In the genomic region with DNA sequence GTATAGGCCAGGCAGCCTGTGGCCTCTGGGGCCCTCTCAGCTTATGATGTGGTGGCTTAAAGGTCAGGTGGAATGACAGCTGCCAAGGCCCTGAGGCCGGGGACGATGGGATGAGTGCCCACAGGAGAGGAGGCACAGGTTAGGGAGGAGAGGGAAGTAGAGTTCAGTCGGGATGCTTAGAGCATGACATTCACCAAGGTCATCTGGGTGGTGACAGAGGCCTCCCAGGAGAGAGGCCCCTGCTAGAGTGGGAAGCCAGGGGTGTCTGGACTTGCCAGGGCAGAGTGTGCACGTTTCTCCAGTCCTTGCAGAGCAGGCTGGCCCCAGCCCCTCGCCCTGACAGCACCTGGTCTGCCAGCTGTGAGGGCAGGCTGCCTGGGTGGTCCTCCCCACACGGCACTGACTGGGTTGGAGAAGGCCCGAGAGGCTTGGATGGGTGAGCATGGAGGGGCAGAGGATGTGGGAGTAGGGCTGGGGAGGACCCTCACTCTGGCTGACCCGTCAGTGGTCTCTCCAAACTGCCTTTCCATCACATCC, we compare ENCODE assay signal across 29 cellular contexts. TPM values are rescaled to one million over a fixed set of nuclear protein-coding genes. Genes with fewer than 3 reads are reported as not detected.
DNase-seq lines count a peak whose midpoint lies in the region; ATAC-seq and TF ChIP-seq lines count a peak whose summit lies in the region.
"Had no signal": no experiment of that assay in that cellular context is flagged by ENCODE, and none has a peak within 500 bp of the region (broad histone marks: within the 10 kb centered on the region; RNA-seq: fewer than 3 reads in every experiment).

No MANE protein-coding gene starts in this region.

- H3K36me3 Mint-ChIP-seq in activated naive CD8-positive, alpha-beta T cell treated with anti-CD3 and anti-CD28 coated beads, Interleukin-2, amount 10 ng/mL, durations not matched to agents 7 days and 5 days, result peaks cover 7% of the 10 kb centered on the region
- H3K36me3 Mint-ChIP-seq in activated naive CD8-positive, alpha-beta T cell treated with anti-CD3 and anti-CD28 coated beads for 36 hours, result no peaks in the 10 kb centered on the region
- H3K36me3 Mint-ChIP-seq: naive B cell had no signal

- H3K9me3 ChIP-seq in spleen, result no peaks in the 10 kb centered on the region
- H3K9me3 ChIP-seq: breast epithelium, esophagus squamous epithelium, left lung, testis, vagina had no signal

- 80 to 86% (median 84%) methylated on average over 7 to 8 of the region's 8 CpGs for WGBS in spleen, 5 donors

- TF ChIP-seq CTCF in spleen (IDR thresholded peaks at IDR 0.05 in 8 of 11, conservative IDR thresholded peaks at IDR 0.05 in 3 of 11), result no peak

- no peak overlapping the region for H3K4me3 ChIP-seq in spleen
- H3K4me3 ChIP-seq: breast epithelium, coronary artery, esophagus squamous epithelium, left lung, smooth muscle cell, testis, vagina had no signal

- DNase-seq in activated naive CD8-positive, alpha-beta T cell treated with anti-CD3 and anti-CD28 coated beads, Interleukin-2, amount 10 ng/mL, durations not matched to agents 7 days and 5 days, result no peak
- no peak for DNase-seq in activated naive CD8-positive, alpha-beta T cell treated with anti-CD3 and anti-CD28 coated beads for 36 hours
- DNase-seq in RPMI7951 (ENCODE audit: low read depth), result peak; percentile 44
- DNase-seq in left kidney (ENCODE audit: low read depth, low spot score), result peak; percentile 47
- no peak for DNase-seq in substantia nigra (lab: John Stamatoyannopoulos, UW)
- DNase-seq in NCI-H2227 (lab: John Stamatoyannopoulos, UW; ENCODE audit: unreplicated experiment), result no peak
- DNase-seq in spleen, result no peak
- DNase-seq: activated CD8-positive, alpha-beta memory T cell treated with anti-CD3 and anti-CD28 coated beads, Interleukin-2, amount 50 U/mL, for 4 hours; CD4-positive, alpha-beta T cell; esophagus squamous epithelium; H9; naive B cell; NCI-H1048; NCI-H1930; NCI-H446; OCI-M1; Right ventricle myocardium superior; testis had no signal

- H3K27ac Mint-ChIP-seq in activated naive CD8-positive, alpha-beta T cell treated with anti-CD3 and anti-CD28 coated beads, Interleukin-2, amount 10 ng/mL, durations not matched to agents 7 days and 5 days, result peak overlapping the region; percentile 79
- H3K27ac Mint-ChIP-seq in activated naive CD8-positive, alpha-beta T cell treated with anti-CD3 and anti-CD28 coated beads for 36 hours, result no peak overlapping the region
- H3K27ac Mint-ChIP-seq: CD4-positive, alpha-beta T cell; H9; naive B cell had no signal

- ATAC-seq in activated naive CD8-positive, alpha-beta T cell treated with anti-CD3 and anti-CD28 coated beads, Interleukin-2, amount 10 ng/mL, durations not matched to agents 7 days and 5 days (ENCODE audit: low read depth), result no peak
- ATAC-seq: left lung had no signal

- H3K27ac ChIP-seq in substantia nigra (ENCODE audit: low read depth, low read length, poor library complexity, severe bottlenecking), result no peak overlapping the region
- no peak overlapping the region for H3K27ac ChIP-seq in spleen
- H3K27ac ChIP-seq: breast epithelium, coronary artery, esophagus squamous epithelium, left lung, testis, vagina had no signal

- H3K27me3 Mint-ChIP-seq in activated naive CD8-positive, alpha-beta T cell treated with anti-CD3 and anti-CD28 coated beads, Interleukin-2, amount 10 ng/mL, durations not matched to agents 7 days and 5 days, result no peaks in the 10 kb centered on the region
- H3K27me3 Mint-ChIP-seq in activated naive CD8-positive, alpha-beta T cell treated with anti-CD3 and anti-CD28 coated beads for 36 hours, result no peaks in the 10 kb centered on the region
- H3K27me3 Mint-ChIP-seq: CD4-positive, alpha-beta T cell had no signal

- H3K4me3 Mint-ChIP-seq in activated naive CD8-positive, alpha-beta T cell treated with anti-CD3 and anti-CD28 coated beads, Interleukin-2, amount 10 ng/mL, durations not matched to agents 7 days and 5 days, result peak overlapping the region; percentile 47
- no peak overlapping the region for H3K4me3 Mint-ChIP-seq in activated naive CD8-positive, alpha-beta T cell treated with anti-CD3 and anti-CD28 coated beads for 36 hours
- H3K4me3 Mint-ChIP-seq: CD4-positive, alpha-beta T cell; H9; naive B cell had no signal

- no peak for TF ChIP-seq POLR2A in spleen (IDR thresholded peaks at IDR 0.05)

- no peaks in the 10 kb centered on the region for H3K9me3 Mint-ChIP-seq in activated naive CD8-positive, alpha-beta T cell treated with anti-CD3 and anti-CD28 coated beads, Interleukin-2, amount 10 ng/mL, durations not matched to agents 7 days and 5 days
- H3K9me3 Mint-ChIP-seq in activated naive CD8-positive, alpha-beta T cell treated with anti-CD3 and anti-CD28 coated beads for 36 hours, result no peaks in the 10 kb centered on the region
- H3K9me3 Mint-ChIP-seq: CD4-positive, alpha-beta T cell; H9; naive B cell had no signal

- peaks cover 34% of the 10 kb centered on the region for H3K4me1 Mint-ChIP-seq in activated naive CD8-positive, alpha-beta T cell treated with anti-CD3 and anti-CD28 coated beads, Interleukin-2, amount 10 ng/mL, durations not matched to agents 7 days and 5 days
- peaks cover 9% of the 10 kb centered on the region for H3K4me1 Mint-ChIP-seq in activated naive CD8-positive, alpha-beta T cell treated with anti-CD3 and anti-CD28 coated beads for 36 hours

- intact Hi-C loops in spleen (cut with DNase I; ENCODE audit: low total_unique reads), result no loop called here

- POLR2A ChIA-PET in activated naive CD8-positive, alpha-beta T cell treated with anti-CD3 and anti-CD28 coated beads, Interleukin-2, amount 10 ng/mL, durations not matched to agents 7 days and 5 days (lab: Charles Lee), result interaction anchor here (0.9 to 1.0 kb wide), 2 partner anchors 9 to 11 kb away, joined by 3 to 6 read pairs; no protein-coding TSS in a partner anchor

- no peaks in the 10 kb centered on the region for H3K27me3 ChIP-seq in spleen (replicated peaks in 1 of 7)
- H3K27me3 ChIP-seq: breast epithelium, testis, vagina had no signal

- no peaks in the 10 kb centered on the region for H3K36me3 ChIP-seq in spleen
- H3K36me3 ChIP-seq: breast epithelium, esophagus squamous epithelium, left lung, vagina had no signal

- H3K4me1 ChIP-seq in spleen, result peaks cover 0 to 34% (median 15%) of the 10 kb centered on the region in 6 donors

RNA-seq across cellular contexts. Expression of gene CALHM1, which starts 1.5 kb away (rescaled TPM):
- under 1 TPM; 0.74 to 0.94 TPM for total RNA-seq in activated naive CD8-positive, alpha-beta T cell treated with anti-CD3 and anti-CD28 coated beads, Interleukin-2, amount 10 ng/mL, durations not matched to agents 7 days and 5 days
- total RNA-seq in activated naive CD8-positive, alpha-beta T cell treated with anti-CD3 and anti-CD28 coated beads for 36 hours, result not detected
- total RNA-seq in RPMI7951 (2014; rRNA removed; shearing (Covaris generic)), result not detected in 2 replicates
- total RNA-seq in spleen, result under 1 TPM in 1 of 7 donors, not detected in 6; 0.52 TPM
- under 1 TPM in 2 of 3 donors, not detected in 1; 0.04 to 0.10 TPM for polyA plus RNA-seq in spleen
- total RNA-seq: breast epithelium; CD4-positive, alpha-beta T cell; esophagus squamous epithelium; frontal cortex; left lung; LHCN-M2; mesenteric fat pad; osteocyte; renal cortical epithelial cell; Right ventricle myocardium superior; smooth muscle cell; vagina had no signal
- polyA plus RNA-seq: adipose tissue had no signal

RNA-seq across cellular contexts. Expression of gene CALHM2, which starts 5.1 kb away (rescaled TPM):
- 100 to 1,000 TPM; 117 to 124 TPM for total RNA-seq in activated naive CD8-positive, alpha-beta T cell treated with anti-CD3 and anti-CD28 coated beads, Interleukin-2, amount 10 ng/mL, durations not matched to agents 7 days and 5 days
- total RNA-seq in activated naive CD8-positive, alpha-beta T cell treated with anti-CD3 and anti-CD28 coated beads for 36 hours, result 1 to 10 TPM; 4.5 to 4.8 TPM
- 1.9 and 3.1 TPM in 2 replicates for total RNA-seq in RPMI7951 (2014; rRNA removed; shearing (Covaris generic))
- total RNA-seq in spleen, result 10 to 100 TPM; 36.8 to 91.6 (median 68.6) TPM
- 10 to 100 TPM; 12.6 to 40.4 (median 23.3) TPM for polyA plus RNA-seq in spleen
- total RNA-seq: H9 had no signal

RNA-seq across cellular contexts. Expression of gene CALHM3, which starts 21.8 kb away (rescaled TPM):
- under 1 TPM; 0.17 to 0.67 TPM for total RNA-seq in activated naive CD8-positive, alpha-beta T cell treated with anti-CD3 and anti-CD28 coated beads, Interleukin-2, amount 10 ng/mL, durations not matched to agents 7 days and 5 days
- total RNA-seq in activated naive CD8-positive, alpha-beta T cell treated with anti-CD3 and anti-CD28 coated beads for 36 hours, result not detected
- total RNA-seq in RPMI7951 (2014; rRNA removed; shearing (Covaris generic)), result 6.8 and 8.2 TPM in 2 replicates
- not detected for total RNA-seq in spleen
- under 1 TPM in 1 of 3 donors, not detected in 2; 0.03 TPM for polyA plus RNA-seq in spleen
- total RNA-seq: breast epithelium; CD4-positive, alpha-beta T cell; esophagus squamous epithelium; frontal cortex; H9; LHCN-M2; mesenteric fat pad; osteocyte; Right ventricle myocardium superior; smooth muscle cell; vagina had no signal
- polyA plus RNA-seq: smooth muscle cell had no signal

RNA-seq across cellular contexts. Expression of gene NEURL1, which starts 36.3 kb away (rescaled TPM):
- total RNA-seq in activated naive CD8-positive, alpha-beta T cell treated with anti-CD3 and anti-CD28 coated beads, Interleukin-2, amount 10 ng/mL, durations not matched to agents 7 days and 5 days, result 1 to 10 TPM; 1.6 to 2.0 TPM
- total RNA-seq in activated naive CD8-positive, alpha-beta T cell treated with anti-CD3 and anti-CD28 coated beads for 36 hours, result 1 to 10 TPM; 3.1 to 3.2 TPM
- total RNA-seq in RPMI7951 (2014; rRNA removed; shearing (Covaris generic)), result not detected in 2 replicates
- 1 to 10 TPM in 6 of 7 donors, under 1 TPM in 1; 0.43 to 3.6 (median 2.4) TPM for total RNA-seq in spleen
- polyA plus RNA-seq in spleen, result 1 to 10 TPM in 2 of 3 donors, under 1 TPM in 1; 0.76 to 2.9 (median 1.4) TPM

Comparison
In these comparisons a context has a peak if more than half of its experiments do, and no peak if none do; other contexts are left out.
1. DNase-seq: peak in RPMI7951 (single experiment) and left kidney (single experiment); none in activated naive CD8-positive, alpha-beta T cell treated with anti-CD3 and anti-CD28 coated beads, Interleukin-2, amount 10 ng/mL, durations not matched to agents 7 days and 5 days (single experiment), activated naive CD8-positive, alpha-beta T cell treated with anti-CD3 and anti-CD28 coated beads for 36 hours (single experiment), substantia nigra (0 of 49), NCI-H2227 (single experiment) and spleen (single experiment).